ENCODE assay signal across 1 cellular context in the genomic region with DNA sequence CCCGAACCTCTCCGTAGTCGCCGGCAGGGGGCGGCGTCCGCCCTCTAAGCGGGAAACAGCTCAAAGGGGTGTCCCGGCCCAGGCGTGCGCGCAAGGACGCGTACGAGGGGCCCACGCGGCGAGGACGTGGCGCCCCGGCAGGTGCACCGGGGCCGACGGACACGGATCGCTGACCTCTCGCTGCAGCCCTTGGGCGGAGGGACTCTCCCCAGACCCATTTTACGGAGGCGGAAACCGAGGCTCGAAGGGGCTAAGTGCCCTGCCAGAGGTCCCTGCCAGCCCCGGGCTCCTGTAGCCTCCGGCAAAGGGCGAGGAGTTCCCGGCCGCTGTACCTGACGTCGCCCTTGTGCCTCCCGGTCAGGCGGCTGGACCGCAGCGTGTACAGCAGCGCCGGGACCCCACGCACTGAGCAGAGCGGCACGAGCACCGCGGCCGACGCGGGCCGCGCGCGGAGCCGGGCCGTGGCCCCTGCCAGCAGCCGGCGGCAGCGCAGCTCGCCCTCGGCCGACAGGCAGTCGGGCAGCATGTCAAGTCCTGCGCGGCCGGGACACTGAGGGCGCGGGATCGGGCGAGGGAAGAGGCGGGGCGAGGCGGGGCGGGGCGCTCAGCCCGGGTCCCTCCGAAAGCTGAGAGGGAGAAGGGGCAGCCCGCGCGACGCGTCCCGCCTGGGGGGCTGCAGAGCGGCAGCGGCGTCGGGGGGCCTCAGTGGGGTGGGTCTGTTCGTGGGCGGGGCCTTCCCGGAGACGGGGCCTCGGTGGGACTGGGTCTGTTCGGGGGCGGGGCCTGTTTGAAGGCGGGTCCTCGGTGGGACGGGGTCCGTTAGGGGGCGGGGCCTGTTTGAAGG.
TF ChIP-seq lines count a peak whose summit lies in the region.

A gene with protein sequence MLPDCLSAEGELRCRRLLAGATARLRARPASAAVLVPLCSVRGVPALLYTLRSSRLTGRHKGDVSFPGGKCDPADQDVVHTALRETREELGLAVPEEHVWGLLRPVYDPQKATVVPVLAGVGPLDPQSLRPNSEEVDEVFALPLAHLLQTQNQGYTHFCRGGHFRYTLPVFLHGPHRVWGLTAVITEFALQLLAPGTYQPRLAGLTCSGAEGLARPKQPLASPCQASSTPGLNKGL (minus strand): TSS at position 552 of the 844 bp plus-strand sequence. CDS start 26 bp downstream, at position 526.

TF ChIP-seq in WTC11, 78 proteins besides CTCF, POLR2A, EP300 and RAD21 (continued from another document and continues in another):
- peak; percentile 23; the same call in 1 of the 2 replicates for TF ChIP-seq ZNF671 (CRISPR knock-in tag; IDR thresholded peaks at IDR 0.05)
- no peak for TF ChIP-seq ZNF423 (CRISPR knock-in tag; IDR thresholded peaks at IDR 0.05)
- no peak for TF ChIP-seq ZBTB21 (CRISPR knock-in tag; IDR thresholded peaks at IDR 0.05; ENCODE audit: borderline replicate concordance)
- TF ChIP-seq, protein P1, sequence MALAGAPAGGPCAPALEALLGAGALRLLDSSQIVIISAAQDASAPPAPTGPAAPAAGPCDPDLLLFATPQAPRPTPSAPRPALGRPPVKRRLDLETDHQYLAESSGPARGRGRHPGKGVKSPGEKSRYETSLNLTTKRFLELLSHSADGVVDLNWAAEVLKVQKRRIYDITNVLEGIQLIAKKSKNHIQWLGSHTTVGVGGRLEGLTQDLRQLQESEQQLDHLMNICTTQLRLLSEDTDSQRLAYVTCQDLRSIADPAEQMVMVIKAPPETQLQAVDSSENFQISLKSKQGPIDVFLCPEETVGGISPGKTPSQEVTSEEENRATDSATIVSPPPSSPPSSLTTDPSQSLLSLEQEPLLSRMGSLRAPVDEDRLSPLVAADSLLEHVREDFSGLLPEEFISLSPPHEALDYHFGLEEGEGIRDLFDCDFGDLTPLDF (CRISPR knock-in tag; IDR thresholded peaks at IDR 0.05), result 0 out of 2 replicates have a peak, but pooled peaks have one; percentile 61
- TF ChIP-seq MXD4 (CRISPR knock-in tag; IDR thresholded peaks at IDR 0.05; ENCODE audit: borderline replicate concordance), result no peak
- no peak for TF ChIP-seq FOXJ3 (CRISPR knock-in tag; IDR thresholded peaks at IDR 0.05; ENCODE audit: borderline replicate concordance)
- TF ChIP-seq PRRX2 (CRISPR knock-in tag; IDR thresholded peaks at IDR 0.05), result 0 out of 2 replicates have a peak, but pooled peaks have one; percentile 23
- TF ChIP-seq ZNF138 (CRISPR knock-in tag; conservative IDR thresholded peaks at IDR 0.05), result no peak
- peak; percentile 75; the same call in 1 of the 2 replicates for TF ChIP-seq FOXP1 (CRISPR knock-in tag; IDR thresholded peaks at IDR 0.05; ENCODE audit: borderline replicate concordance)
- TF ChIP-seq, protein P2, sequence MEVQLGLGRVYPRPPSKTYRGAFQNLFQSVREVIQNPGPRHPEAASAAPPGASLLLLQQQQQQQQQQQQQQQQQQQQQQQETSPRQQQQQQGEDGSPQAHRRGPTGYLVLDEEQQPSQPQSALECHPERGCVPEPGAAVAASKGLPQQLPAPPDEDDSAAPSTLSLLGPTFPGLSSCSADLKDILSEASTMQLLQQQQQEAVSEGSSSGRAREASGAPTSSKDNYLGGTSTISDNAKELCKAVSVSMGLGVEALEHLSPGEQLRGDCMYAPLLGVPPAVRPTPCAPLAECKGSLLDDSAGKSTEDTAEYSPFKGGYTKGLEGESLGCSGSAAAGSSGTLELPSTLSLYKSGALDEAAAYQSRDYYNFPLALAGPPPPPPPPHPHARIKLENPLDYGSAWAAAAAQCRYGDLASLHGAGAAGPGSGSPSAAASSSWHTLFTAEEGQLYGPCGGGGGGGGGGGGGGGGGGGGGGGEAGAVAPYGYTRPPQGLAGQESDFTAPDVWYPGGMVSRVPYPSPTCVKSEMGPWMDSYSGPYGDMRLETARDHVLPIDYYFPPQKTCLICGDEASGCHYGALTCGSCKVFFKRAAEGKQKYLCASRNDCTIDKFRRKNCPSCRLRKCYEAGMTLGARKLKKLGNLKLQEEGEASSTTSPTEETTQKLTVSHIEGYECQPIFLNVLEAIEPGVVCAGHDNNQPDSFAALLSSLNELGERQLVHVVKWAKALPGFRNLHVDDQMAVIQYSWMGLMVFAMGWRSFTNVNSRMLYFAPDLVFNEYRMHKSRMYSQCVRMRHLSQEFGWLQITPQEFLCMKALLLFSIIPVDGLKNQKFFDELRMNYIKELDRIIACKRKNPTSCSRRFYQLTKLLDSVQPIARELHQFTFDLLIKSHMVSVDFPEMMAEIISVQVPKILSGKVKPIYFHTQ (CRISPR knock-in tag; IDR thresholded peaks at IDR 0.05), result peak; percentile 73; the same call in 1 of the 2 replicates
- no peak for TF ChIP-seq RORB (CRISPR knock-in tag; IDR thresholded peaks at IDR 0.05)
- TF ChIP-seq NR3C1 (CRISPR knock-in tag; conservative IDR thresholded peaks at IDR 0.05; ENCODE audit: low read depth), result no peak
- TF ChIP-seq, protein P3, sequence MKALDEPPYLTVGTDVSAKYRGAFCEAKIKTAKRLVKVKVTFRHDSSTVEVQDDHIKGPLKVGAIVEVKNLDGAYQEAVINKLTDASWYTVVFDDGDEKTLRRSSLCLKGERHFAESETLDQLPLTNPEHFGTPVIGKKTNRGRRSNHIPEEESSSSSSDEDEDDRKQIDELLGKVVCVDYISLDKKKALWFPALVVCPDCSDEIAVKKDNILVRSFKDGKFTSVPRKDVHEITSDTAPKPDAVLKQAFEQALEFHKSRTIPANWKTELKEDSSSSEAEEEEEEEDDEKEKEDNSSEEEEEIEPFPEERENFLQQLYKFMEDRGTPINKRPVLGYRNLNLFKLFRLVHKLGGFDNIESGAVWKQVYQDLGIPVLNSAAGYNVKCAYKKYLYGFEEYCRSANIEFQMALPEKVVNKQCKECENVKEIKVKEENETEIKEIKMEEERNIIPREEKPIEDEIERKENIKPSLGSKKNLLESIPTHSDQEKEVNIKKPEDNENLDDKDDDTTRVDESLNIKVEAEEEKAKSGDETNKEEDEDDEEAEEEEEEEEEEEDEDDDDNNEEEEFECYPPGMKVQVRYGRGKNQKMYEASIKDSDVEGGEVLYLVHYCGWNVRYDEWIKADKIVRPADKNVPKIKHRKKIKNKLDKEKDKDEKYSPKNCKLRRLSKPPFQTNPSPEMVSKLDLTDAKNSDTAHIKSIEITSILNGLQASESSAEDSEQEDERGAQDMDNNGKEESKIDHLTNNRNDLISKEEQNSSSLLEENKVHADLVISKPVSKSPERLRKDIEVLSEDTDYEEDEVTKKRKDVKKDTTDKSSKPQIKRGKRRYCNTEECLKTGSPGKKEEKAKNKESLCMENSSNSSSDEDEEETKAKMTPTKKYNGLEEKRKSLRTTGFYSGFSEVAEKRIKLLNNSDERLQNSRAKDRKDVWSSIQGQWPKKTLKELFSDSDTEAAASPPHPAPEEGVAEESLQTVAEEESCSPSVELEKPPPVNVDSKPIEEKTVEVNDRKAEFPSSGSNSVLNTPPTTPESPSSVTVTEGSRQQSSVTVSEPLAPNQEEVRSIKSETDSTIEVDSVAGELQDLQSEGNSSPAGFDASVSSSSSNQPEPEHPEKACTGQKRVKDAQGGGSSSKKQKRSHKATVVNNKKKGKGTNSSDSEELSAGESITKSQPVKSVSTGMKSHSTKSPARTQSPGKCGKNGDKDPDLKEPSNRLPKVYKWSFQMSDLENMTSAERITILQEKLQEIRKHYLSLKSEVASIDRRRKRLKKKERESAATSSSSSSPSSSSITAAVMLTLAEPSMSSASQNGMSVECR (CRISPR knock-in tag; IDR thresholded peaks at IDR 0.05; ENCODE audit: borderline replicate concordance), result 0 out of 2 replicates have a peak, but pooled peaks have one; percentile 29
- TF ChIP-seq, protein P4, sequence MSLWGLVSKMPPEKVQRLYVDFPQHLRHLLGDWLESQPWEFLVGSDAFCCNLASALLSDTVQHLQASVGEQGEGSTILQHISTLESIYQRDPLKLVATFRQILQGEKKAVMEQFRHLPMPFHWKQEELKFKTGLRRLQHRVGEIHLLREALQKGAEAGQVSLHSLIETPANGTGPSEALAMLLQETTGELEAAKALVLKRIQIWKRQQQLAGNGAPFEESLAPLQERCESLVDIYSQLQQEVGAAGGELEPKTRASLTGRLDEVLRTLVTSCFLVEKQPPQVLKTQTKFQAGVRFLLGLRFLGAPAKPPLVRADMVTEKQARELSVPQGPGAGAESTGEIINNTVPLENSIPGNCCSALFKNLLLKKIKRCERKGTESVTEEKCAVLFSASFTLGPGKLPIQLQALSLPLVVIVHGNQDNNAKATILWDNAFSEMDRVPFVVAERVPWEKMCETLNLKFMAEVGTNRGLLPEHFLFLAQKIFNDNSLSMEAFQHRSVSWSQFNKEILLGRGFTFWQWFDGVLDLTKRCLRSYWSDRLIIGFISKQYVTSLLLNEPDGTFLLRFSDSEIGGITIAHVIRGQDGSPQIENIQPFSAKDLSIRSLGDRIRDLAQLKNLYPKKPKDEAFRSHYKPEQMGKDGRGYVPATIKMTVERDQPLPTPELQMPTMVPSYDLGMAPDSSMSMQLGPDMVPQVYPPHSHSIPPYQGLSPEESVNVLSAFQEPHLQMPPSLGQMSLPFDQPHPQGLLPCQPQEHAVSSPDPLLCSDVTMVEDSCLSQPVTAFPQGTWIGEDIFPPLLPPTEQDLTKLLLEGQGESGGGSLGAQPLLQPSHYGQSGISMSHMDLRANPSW (CRISPR knock-in tag; conservative IDR thresholded peaks at IDR 0.05; ENCODE audit: low read depth), result no peak
- 0 out of 2 replicates have a peak, but pooled peaks have one; percentile 37 for TF ChIP-seq GABPB1 (CRISPR knock-in tag; IDR thresholded peaks at IDR 0.05)
- TF ChIP-seq, protein P5, sequence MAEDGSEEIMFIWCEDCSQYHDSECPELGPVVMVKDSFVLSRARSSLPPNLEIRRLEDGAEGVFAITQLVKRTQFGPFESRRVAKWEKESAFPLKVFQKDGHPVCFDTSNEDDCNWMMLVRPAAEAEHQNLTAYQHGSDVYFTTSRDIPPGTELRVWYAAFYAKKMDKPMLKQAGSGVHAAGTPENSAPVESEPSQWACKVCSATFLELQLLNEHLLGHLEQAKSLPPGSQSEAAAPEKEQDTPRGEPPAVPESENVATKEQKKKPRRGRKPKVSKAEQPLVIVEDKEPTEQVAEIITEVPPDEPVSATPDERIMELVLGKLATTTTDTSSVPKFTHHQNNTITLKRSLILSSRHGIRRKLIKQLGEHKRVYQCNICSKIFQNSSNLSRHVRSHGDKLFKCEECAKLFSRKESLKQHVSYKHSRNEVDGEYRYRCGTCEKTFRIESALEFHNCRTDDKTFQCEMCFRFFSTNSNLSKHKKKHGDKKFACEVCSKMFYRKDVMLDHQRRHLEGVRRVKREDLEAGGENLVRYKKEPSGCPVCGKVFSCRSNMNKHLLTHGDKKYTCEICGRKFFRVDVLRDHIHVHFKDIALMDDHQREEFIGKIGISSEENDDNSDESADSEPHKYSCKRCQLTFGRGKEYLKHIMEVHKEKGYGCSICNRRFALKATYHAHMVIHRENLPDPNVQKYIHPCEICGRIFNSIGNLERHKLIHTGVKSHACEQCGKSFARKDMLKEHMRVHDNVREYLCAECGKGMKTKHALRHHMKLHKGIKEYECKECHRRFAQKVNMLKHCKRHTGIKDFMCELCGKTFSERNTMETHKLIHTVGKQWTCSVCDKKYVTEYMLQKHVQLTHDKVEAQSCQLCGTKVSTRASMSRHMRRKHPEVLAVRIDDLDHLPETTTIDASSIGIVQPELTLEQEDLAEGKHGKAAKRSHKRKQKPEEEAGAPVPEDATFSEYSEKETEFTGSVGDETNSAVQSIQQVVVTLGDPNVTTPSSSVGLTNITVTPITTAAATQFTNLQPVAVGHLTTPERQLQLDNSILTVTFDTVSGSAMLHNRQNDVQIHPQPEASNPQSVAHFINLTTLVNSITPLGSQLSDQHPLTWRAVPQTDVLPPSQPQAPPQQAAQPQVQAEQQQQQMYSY (CRISPR knock-in tag; IDR thresholded peaks at IDR 0.05), result no peak
- TF ChIP-seq NFATC4 (CRISPR knock-in tag; IDR thresholded peaks at IDR 0.05), result peak; percentile 44; the same call in 1 of the 2 replicates
- TF ChIP-seq NFE2L1 (CRISPR knock-in tag; IDR thresholded peaks at IDR 0.05), result no peak; the same call in 1 of the 2 replicates
- TF ChIP-seq ZNF317 (CRISPR knock-in tag; IDR thresholded peaks at IDR 0.05; ENCODE audit: borderline replicate concordance, low read depth), result no peak
- no peak for TF ChIP-seq SMAD4 (CRISPR knock-in tag; IDR thresholded peaks at IDR 0.05)
- TF ChIP-seq, protein P6, sequence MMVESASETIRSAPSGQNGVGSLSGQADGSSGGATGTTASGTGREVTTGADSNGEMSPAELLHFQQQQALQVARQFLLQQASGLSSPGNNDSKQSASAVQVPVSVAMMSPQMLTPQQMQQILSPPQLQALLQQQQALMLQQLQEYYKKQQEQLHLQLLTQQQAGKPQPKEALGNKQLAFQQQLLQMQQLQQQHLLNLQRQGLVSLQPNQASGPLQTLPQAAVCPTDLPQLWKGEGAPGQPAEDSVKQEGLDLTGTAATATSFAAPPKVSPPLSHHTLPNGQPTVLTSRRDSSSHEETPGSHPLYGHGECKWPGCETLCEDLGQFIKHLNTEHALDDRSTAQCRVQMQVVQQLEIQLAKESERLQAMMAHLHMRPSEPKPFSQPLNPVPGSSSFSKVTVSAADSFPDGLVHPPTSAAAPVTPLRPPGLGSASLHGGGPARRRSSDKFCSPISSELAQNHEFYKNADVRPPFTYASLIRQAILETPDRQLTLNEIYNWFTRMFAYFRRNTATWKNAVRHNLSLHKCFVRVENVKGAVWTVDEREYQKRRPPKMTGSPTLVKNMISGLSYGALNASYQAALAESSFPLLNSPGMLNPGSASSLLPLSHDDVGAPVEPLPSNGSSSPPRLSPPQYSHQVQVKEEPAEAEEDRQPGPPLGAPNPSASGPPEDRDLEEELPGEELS (CRISPR knock-in tag; IDR thresholded peaks at IDR 0.05), result no peak
- TF ChIP-seq CREM (CRISPR knock-in tag; IDR thresholded peaks at IDR 0.05), result peak; percentile 55; the same call in 1 of the 2 replicates
- TF ChIP-seq, protein P7, sequence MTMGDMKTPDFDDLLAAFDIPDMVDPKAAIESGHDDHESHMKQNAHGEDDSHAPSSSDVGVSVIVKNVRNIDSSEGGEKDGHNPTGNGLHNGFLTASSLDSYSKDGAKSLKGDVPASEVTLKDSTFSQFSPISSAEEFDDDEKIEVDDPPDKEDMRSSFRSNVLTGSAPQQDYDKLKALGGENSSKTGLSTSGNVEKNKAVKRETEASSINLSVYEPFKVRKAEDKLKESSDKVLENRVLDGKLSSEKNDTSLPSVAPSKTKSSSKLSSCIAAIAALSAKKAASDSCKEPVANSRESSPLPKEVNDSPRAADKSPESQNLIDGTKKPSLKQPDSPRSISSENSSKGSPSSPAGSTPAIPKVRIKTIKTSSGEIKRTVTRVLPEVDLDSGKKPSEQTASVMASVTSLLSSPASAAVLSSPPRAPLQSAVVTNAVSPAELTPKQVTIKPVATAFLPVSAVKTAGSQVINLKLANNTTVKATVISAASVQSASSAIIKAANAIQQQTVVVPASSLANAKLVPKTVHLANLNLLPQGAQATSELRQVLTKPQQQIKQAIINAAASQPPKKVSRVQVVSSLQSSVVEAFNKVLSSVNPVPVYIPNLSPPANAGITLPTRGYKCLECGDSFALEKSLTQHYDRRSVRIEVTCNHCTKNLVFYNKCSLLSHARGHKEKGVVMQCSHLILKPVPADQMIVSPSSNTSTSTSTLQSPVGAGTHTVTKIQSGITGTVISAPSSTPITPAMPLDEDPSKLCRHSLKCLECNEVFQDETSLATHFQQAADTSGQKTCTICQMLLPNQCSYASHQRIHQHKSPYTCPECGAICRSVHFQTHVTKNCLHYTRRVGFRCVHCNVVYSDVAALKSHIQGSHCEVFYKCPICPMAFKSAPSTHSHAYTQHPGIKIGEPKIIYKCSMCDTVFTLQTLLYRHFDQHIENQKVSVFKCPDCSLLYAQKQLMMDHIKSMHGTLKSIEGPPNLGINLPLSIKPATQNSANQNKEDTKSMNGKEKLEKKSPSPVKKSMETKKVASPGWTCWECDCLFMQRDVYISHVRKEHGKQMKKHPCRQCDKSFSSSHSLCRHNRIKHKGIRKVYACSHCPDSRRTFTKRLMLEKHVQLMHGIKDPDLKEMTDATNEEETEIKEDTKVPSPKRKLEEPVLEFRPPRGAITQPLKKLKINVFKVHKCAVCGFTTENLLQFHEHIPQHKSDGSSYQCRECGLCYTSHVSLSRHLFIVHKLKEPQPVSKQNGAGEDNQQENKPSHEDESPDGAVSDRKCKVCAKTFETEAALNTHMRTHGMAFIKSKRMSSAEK (CRISPR knock-in tag; IDR thresholded peaks at IDR 0.05; ENCODE audit: borderline replicate concordance), result no peak
- TF ChIP-seq ESRRA (CRISPR knock-in tag; IDR thresholded peaks at IDR 0.05; ENCODE audit: borderline replicate concordance), result no peak
- TF ChIP-seq NR1H2 (CRISPR knock-in tag; IDR thresholded peaks at IDR 0.05), result no peak
- no peak for TF ChIP-seq SMAD3 (CRISPR knock-in tag; IDR thresholded peaks at IDR 0.05; ENCODE audit: borderline replicate concordance)
